Comparison of ENCODE assay signal across 11 cellular contexts in the genomic region with DNA sequence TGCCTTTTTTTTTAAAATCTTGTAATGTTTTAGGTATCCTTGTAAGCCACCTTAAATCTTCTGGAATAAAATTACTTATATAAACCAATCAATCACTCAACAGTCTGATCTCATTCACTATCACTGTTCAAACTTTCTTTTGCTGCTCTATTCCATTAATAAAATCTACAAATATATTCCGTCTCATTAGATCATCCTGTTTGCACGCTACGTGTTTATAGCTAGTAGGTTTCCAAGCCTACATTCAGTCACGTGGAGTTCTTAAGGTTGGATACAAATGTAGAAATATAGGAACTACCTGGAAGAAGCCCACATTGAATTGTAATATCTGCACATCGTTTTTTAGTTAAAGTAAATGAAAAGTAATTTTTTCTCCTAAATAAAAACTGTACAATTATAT.
"Had no signal": no experiment of that assay in that cellular context is flagged by ENCODE, and none has a peak within 500 bp of the region (broad histone marks: within the 10 kb centered on the region; RNA-seq: fewer than 3 reads in every experiment).

No MANE protein-coding gene starts in this region.

- H3K9me3 ChIP-seq: HAP-1 had no signal

- ATAC-seq: GM23338, HCT116 had no signal

- H3K36me3 ChIP-seq: HAP-1 had no signal

- H3K4me1 ChIP-seq: HAP-1 had no signal

- H3K4me3 ChIP-seq: GM23248, GM23338, HAP-1 had no signal

- FAIRE-seq: H1, H54 had no signal

- H3K27ac ChIP-seq: GM23248 had no signal

- H3K9ac ChIP-seq: GM23248 had no signal

- DNase-seq: GM23248, GOT3, H7, H9, HCEC 1CT, HFFc6 had no signal
